ENCODE assay signal across 10 cellular contexts in genomic region chr19:13241321-13242104, GRCh38.
DNase-seq lines count a peak whose midpoint lies in the region; ATAC-seq and TF ChIP-seq lines count a peak whose summit lies in the region.
"Had no signal": no experiment of that assay in that cellular context is flagged by ENCODE, and none has a peak within 500 bp of the region (broad histone marks: within the 10 kb centered on the region; RNA-seq: fewer than 3 reads in every experiment).

No MANE protein-coding gene starts in this region.

- no peaks in the 10 kb centered on the region for H3K9me3 Mint-ChIP-seq in Caco-2 (ENCODE audit: unreplicated experiment)

- H3K27ac Mint-ChIP-seq in Caco-2 (ENCODE audit: unreplicated experiment) = no peak overlapping the region

- peak; percentile 22 for TF ChIP-seq CTCF in GM10266 (IDR thresholded peaks at IDR 0.05; ENCODE audit: control insufficient read depth, insufficient read depth, low read depth, missing control alignments)
- no peak for TF ChIP-seq CTCF in Caco-2 (IDR thresholded peaks at IDR 0.05; ENCODE audit: insufficient read depth in 1 of 2, low read depth in 1 of 2, low read length in 1 of 2, severe bottlenecking in 1 of 2, unreplicated experiment in 1 of 2)

- H3K27ac ChIP-seq in KOPT-K1 (ENCODE audit: low read depth, low read length, poor library complexity, severe bottlenecking) = peak overlapping the region; percentile 54

- no peak for ATAC-seq in sciatic nerve
- ATAC-seq: left cardiac atrium had no signal

- no peak overlapping the region for H3K4me3 Mint-ChIP-seq in Caco-2 (ENCODE audit: unreplicated experiment)

- CTCF ChIA-PET in Caco-2 (lab: Charles Lee) = no interaction called here

- H3K4me3 ChIP-seq in Caco-2 (ENCODE audit: low read depth, low read length) = no peak overlapping the region

- intact Hi-C loops in Caco-2 (cut with micrococcal nuclease; ENCODE audit: unreplicated experiment) = no loop called here
- intact Hi-C loops in sciatic nerve (cut with DNase I) = loop anchor here (10.0 kb wide), 1 partner anchor 267 kb away; no protein-coding TSS in a partner anchor

- H3K9me3 ChIP-seq in KOPT-K1 (ENCODE audit: insufficient read depth, low read length, poor library complexity, severe bottlenecking) (no peaks in the 10 kb centered on the region), Caco-2 (no peaks in the 10 kb centered on the region)

- no peaks in the 10 kb centered on the region for H3K27me3 ChIP-seq in Caco-2 (replicated peaks; ENCODE audit: control insufficient read depth, insufficient read depth, low read length)

- H3K4me1 ChIP-seq in Caco-2 = no peaks in the 10 kb centered on the region

- DNase-seq in GM10266 (ENCODE audit: extremely low spot score) = no peak
- peak; percentile 23 for DNase-seq in activated T-cell treated with anti-CD3 and anti-CD28 coated beads for 48 hours (ENCODE audit: low read depth)
- peak in 31 of 56 donors; percentile 4 to 81 (median 47) for DNase-seq in nucleus accumbens (lab: John Stamatoyannopoulos, UW)
- no peak for DNase-seq in Caco-2
- DNase-seq in sciatic nerve (ENCODE audit: low spot score) = no peak
- DNase-seq in NCI-H1694 treated with DMSO at 0.1 percent for 48 hours (lab: John Stamatoyannopoulos, UW) = no peak
- DNase-seq in LoVo (ENCODE audit: low spot score) = no peak
- DNase-seq: left cardiac atrium, OCI-M1 had no signal

- no TSS peak for BruUV-seq in Caco-2 (replicated peaks; lab: Mats Ljungman, UMichigan)

- no peaks in the 10 kb centered on the region for H3K4me1 Mint-ChIP-seq in Caco-2 (ENCODE audit: low read depth, unreplicated experiment)

- H3K36me3 ChIP-seq in KOPT-K1 (ENCODE audit: insufficient read depth, low read length) (no peaks in the 10 kb centered on the region), Caco-2 (ENCODE audit: control insufficient read depth, insufficient read depth, low read length) (no peaks in the 10 kb centered on the region)

- peaks cover 3% of the 10 kb centered on the region for H3K27me3 Mint-ChIP-seq in Caco-2 (ENCODE audit: insufficient read depth, unreplicated experiment)

- no peaks in the 10 kb centered on the region for H3K36me3 Mint-ChIP-seq in Caco-2 (ENCODE audit: insufficient read depth, unreplicated experiment)

- POLR2A ChIA-PET in Caco-2 (lab: Charles Lee) = no interaction called here

Comparison
In these comparisons a context has a peak if more than half of its experiments do, and no peak if none do; other contexts are left out.
1. DNase-seq: peak in activated T-cell treated with anti-CD3 and anti-CD28 coated beads for 48 hours (single experiment) and nucleus accumbens (31 of 56); none in GM10266 (single experiment), Caco-2 (0 of 2), sciatic nerve (single experiment), NCI-H1694 treated with DMSO at 0.1 percent for 48 hours (single experiment) and LoVo (single experiment).